ENCODE assay signal across 15 cellular contexts in genomic region chr17:46929413-46929812, GRCh38. TPM values are rescaled to one million over a fixed set of nuclear protein-coding genes. Genes with fewer than 3 reads are reported as not detected.
A peak's percentile ranks its signal among the peaks of the same experiment; 100 is the strongest.
DNase-seq lines count a peak whose midpoint lies in the region; ATAC-seq, FAIRE-seq and TF ChIP-seq lines count a peak whose summit lies in the region.
"Had no signal": no experiment of that assay in that cellular context is flagged by ENCODE, and none has a peak within 500 bp of the region (broad histone marks: within the 10 kb centered on the region; RNA-seq: fewer than 3 reads in every experiment).

No MANE protein-coding gene starts in this region.

- peaks cover 58% of the 10 kb centered on the region for H4K20me1 ChIP-seq in IMR-90 (ENCODE audit: insufficient read depth, low read length)

- no peak overlapping the region for H2BK120ac ChIP-seq in IMR-90 (ENCODE audit: low read depth, low read length)

- peaks cover 14% of the 10 kb centered on the region for H3K9me1 ChIP-seq in IMR-90 (ENCODE audit: insufficient read depth, low read length)

- H3K9ac ChIP-seq in IMR-90 (ENCODE audit: low read depth, low read length) = no peak overlapping the region

- no peak for TF ChIP-seq CTCF in IMR-90 (conservative IDR thresholded peaks at IDR 0.05; ENCODE audit: low read depth, low read length)
- no peak for TF ChIP-seq CTCF in bronchial epithelial cell (IDR thresholded peaks at IDR 0.05; ENCODE audit: insufficient read depth, low read length, severe bottlenecking)

- TF ChIP-seq RAD21 in IMR-90 (IDR thresholded peaks at IDR 0.05; ENCODE audit: low read length) = no peak

- no peak overlapping the region; a peak in 1 of 4 replicates for H4K8ac ChIP-seq in IMR-90 (ENCODE audit: low read depth in 2 of 2, low read length in 2 of 2)

- H2AK9ac ChIP-seq in IMR-90 (replicated peaks; ENCODE audit: low read depth, low read length, poor library complexity) = no peak overlapping the region

- no TSS peak for BruUV-seq in IMR-90 (replicated peaks; lab: Mats Ljungman, UMichigan)

- H3K4me2 ChIP-seq in IMR-90 (ENCODE audit: low read depth, low read length) = peak overlapping the region; percentile 11; the same call in 1 of the 2 replicates
- H3K4me2 ChIP-seq: BLaER1 treated with 17β-estradiol and CSF1 and Interleukin-3, amounts not matched to agents 10 nM and 100 nM had no signal

- peak; percentile 49 for DNase-seq in AG08395 (ENCODE audit: low spot score)
- DNase-seq in IMR-90 = peak; percentile 48
- peak; percentile 94 for DNase-seq in bronchial epithelial cell (ENCODE audit: low read depth)
- peak; percentile 53 for DNase-seq in left kidney (ENCODE audit: low read depth, low spot score)
- no peak for DNase-seq in RPMI8226
- no peak for DNase-seq in cerebellum (ENCODE audit: low spot score)
- DNase-seq: activated CD4-positive, alpha-beta T cell treated with anti-CD3 and anti-CD28 coated beads, Interleukin-2, amount 50 U/mL, for 48 hours; activated gamma-delta T cell; GF-D8; NCI-H2081 treated with DMSO at 0.1 percent for 48 hours; nephron progenitor cell; uterus had no signal

- no peak overlapping the region for H4K91ac ChIP-seq in IMR-90 (ENCODE audit: insufficient read depth, low read depth, low read length)

- H2BK15ac ChIP-seq in IMR-90 (ENCODE audit: low read depth, low read length) = no peak overlapping the region

- peaks cover 29 to 88% of the 10 kb centered on the region in 2 experiments for H3K79me1 ChIP-seq in IMR-90 (ENCODE audit: low read depth in 1 of 2, low read length in 2 of 2)

- peak overlapping the region; percentile 34; the same call in 1 of the 2 replicates for H3K23ac ChIP-seq in IMR-90 (ENCODE audit: low read depth, low read length)

- CTCF ChIA-PET in IMR-90 (lab: Yijun Ruan, JAX) = no interaction called here

- intact Hi-C loops in IMR-90 (cut with micrococcal nuclease) = loop anchor here (10.0 kb wide), 1 partner anchor 665 kb away; no protein-coding TSS in a partner anchor

- no peak overlapping the region for H2BK5ac ChIP-seq in IMR-90 (ENCODE audit: low read depth, low read length, poor library complexity, severe bottlenecking)

- H3K4me3 ChIP-seq in IMR-90 (ENCODE audit: insufficient read depth, low read depth, low read length) (no peak overlapping the region), bronchial epithelial cell (ENCODE audit: low read depth, low read length) (no peak overlapping the region)
- H3K4me3 ChIP-seq: BLaER1 treated with 17β-estradiol and CSF1 and Interleukin-3, amounts not matched to agents 10 nM and 100 nM; uterus had no signal

- no peak overlapping the region for H3K14ac ChIP-seq in IMR-90 (replicated peaks; ENCODE audit: low read depth, low read length)

- POLR2A ChIA-PET in IMR-90 (lab: Charles Lee; ENCODE audit: unreplicated experiment) = no interaction called here

- no peak overlapping the region for H2AK5ac ChIP-seq in IMR-90 (ENCODE audit: low read depth, low read length)

- no peak overlapping the region for H2AFZ ChIP-seq in IMR-90 (replicated peaks; ENCODE audit: low read length, poor library complexity)

- H3K4ac ChIP-seq in IMR-90 (ENCODE audit: low read depth, low read length) = no peak overlapping the region

- no peak overlapping the region for H4K5ac ChIP-seq in IMR-90 (ENCODE audit: low read depth, low read length)

- no peak overlapping the region for H3K27ac ChIP-seq in IMR-90 (ENCODE audit: insufficient read depth, low read length)
- H3K27ac ChIP-seq: BLaER1 treated with 17β-estradiol and CSF1 and Interleukin-3, amounts not matched to agents 10 nM and 100 nM; uterus had no signal

- H3K56ac ChIP-seq in IMR-90 (ENCODE audit: extremely low read depth, insufficient read depth, low read length) = no peak overlapping the region

- in situ Hi-C loops in IMR-90 (cut with MboI; ENCODE audit: low sequenced_read_pairs) = no loop called here

- H3K36me3 ChIP-seq in IMR-90 (ENCODE audit: control insufficient read depth, insufficient read depth, low read length) (peaks cover 33% of the 10 kb centered on the region), bronchial epithelial cell (ENCODE audit: control insufficient read depth, insufficient read depth, low read length) (peaks cover 11% of the 10 kb centered on the region)
- H3K36me3 ChIP-seq: uterus had no signal

- dilution Hi-C loops in IMR-90 (cut with HindIII; ENCODE audit: low sequenced_read_pairs, unreplicated experiment) = no loop called here

- H3K27me3 ChIP-seq in IMR-90 (ENCODE audit: control insufficient read depth, insufficient read depth, low read length) (no peaks in the 10 kb centered on the region), bronchial epithelial cell (ENCODE audit: control insufficient read depth, insufficient read depth, low read length) (no peaks in the 10 kb centered on the region)
- H3K27me3 ChIP-seq: BLaER1 treated with 17β-estradiol and CSF1 and Interleukin-3, amounts not matched to agents 10 nM and 100 nM; uterus had no signal

- H3K9me3 ChIP-seq in IMR-90 (ENCODE audit: control insufficient read depth, insufficient read depth, low read length) = no peaks in the 10 kb centered on the region
- H3K9me3 ChIP-seq: BLaER1 treated with 17β-estradiol and CSF1 and Interleukin-3, amounts not matched to agents 10 nM and 100 nM; uterus had no signal

- H2BK20ac ChIP-seq in IMR-90 (ENCODE audit: low read depth, low read length) = no peak overlapping the region

- TF ChIP-seq POLR2A in IMR-90 (IDR thresholded peaks at IDR 0.05; ENCODE audit: low read depth, low read length) = no peak

- H3K4me1 ChIP-seq in IMR-90 (ENCODE audit: control insufficient read depth, insufficient read depth, low read length) = peaks cover 6% of the 10 kb centered on the region

- peak; percentile 46; the same call in 1 of the 2 replicates for ATAC-seq in IMR-90 (ENCODE audit: low read depth)
- ATAC-seq in GM21515 (IDR thresholded peaks at IDR 0.05; ENCODE audit: unreplicated experiment) = no peak
- ATAC-seq in HG02973 (IDR thresholded peaks at IDR 0.05; ENCODE audit: unreplicated experiment) = no peak

- 0% methylated on average over 1 of the region's 6 CpGs; no CpG with 5 or more reads in 1 of the 2 experiments for WGBS in IMR-90 (ENCODE audit: extremely low coverage in 2 of 2, insufficient read length in 1 of 2), 2 experiments

- no peak overlapping the region for H3K18ac ChIP-seq in IMR-90 (ENCODE audit: low read depth, low read length)

- FAIRE-seq in bronchial epithelial cell (lab: Jason Lieb, UNC) = no peak

TF ChIP-seq in IMR-90, 13 proteins besides CTCF, POLR2A, EP300 and RAD21:
- TF ChIP-seq RFX5 (IDR thresholded peaks at IDR 0.05; ENCODE audit: low read depth, low read length) = no peak
- no peak for TF ChIP-seq RCOR1 (IDR thresholded peaks at IDR 0.05; ENCODE audit: insufficient replicate concordance, low read length)
- no peak for TF ChIP-seq CHD1 (IDR thresholded peaks at IDR 0.05; ENCODE audit: low read depth, low read length)
- no peak for TF ChIP-seq MAZ (IDR thresholded peaks at IDR 0.05; ENCODE audit: borderline replicate concordance, low read depth, low read length)
- TF ChIP-seq ELK1 (IDR thresholded peaks at IDR 0.05; ENCODE audit: borderline replicate concordance, low read depth, low read length) = no peak
- TF ChIP-seq NFE2L2 (IDR thresholded peaks at IDR 0.05; ENCODE audit: low read depth, low read length) = no peak
- TF ChIP-seq SMC3 (IDR thresholded peaks at IDR 0.05; ENCODE audit: low read depth, low read length) = no peak
- TF ChIP-seq MAFK (IDR thresholded peaks at IDR 0.05; ENCODE audit: low read depth, low read length) = no peak
- no peak for TF ChIP-seq CEBPB (IDR thresholded peaks at IDR 0.05; ENCODE audit: low read depth, low read length)
- TF ChIP-seq MXI1 (IDR thresholded peaks at IDR 0.05; ENCODE audit: borderline replicate concordance, low read depth, low read length) = no peak
- no peak for TF ChIP-seq FOS (IDR thresholded peaks at IDR 0.05; ENCODE audit: low read depth, low read length)

RNA-seq across cellular contexts. Expression of gene GOSR2, which starts 6.5 kb away (rescaled TPM):
- total RNA-seq in IMR-90 (2012; rRNA removed) (65.8 and 75.6 TPM in 2 replicates), bronchial epithelial cell (37.6 and 46.7 TPM in 2 replicates), cerebellum (44.0 TPM)
- 59.5 and 63.4 TPM in 2 replicates for polyA plus RNA-seq in IMR-90 (2012; rRNA removed)
- 33.4 and 53.7 TPM in 2 replicates for polyA plus RNA-seq in IMR-90 (2012; cell fraction: cytosol; rRNA removed)
- polyA plus RNA-seq in IMR-90 (2012; cell fraction: nucleus; rRNA removed; ENCODE audit: low replicate concordance) = 37.6 and 83.5 TPM in 2 replicates

RNA-seq across cellular contexts. Expression of gene RPRML, which starts 49.6 kb away (rescaled TPM):
- not detected in 2 replicates for total RNA-seq in IMR-90 (2012; rRNA removed)
- polyA plus RNA-seq in IMR-90 (2012; rRNA removed) = not detected in 2 replicates
- not detected in 2 replicates for polyA plus RNA-seq in IMR-90 (2012; cell fraction: cytosol; rRNA removed)
- polyA plus RNA-seq in IMR-90 (2012; cell fraction: nucleus; rRNA removed; ENCODE audit: low replicate concordance) = not detected in 2 replicates
- not detected in 2 replicates for total RNA-seq in bronchial epithelial cell
- 0.54 TPM for total RNA-seq in cerebellum
- total RNA-seq: uterus had no signal

Comparison
In these comparisons a context has a peak if more than half of its experiments do, and no peak if none do; other contexts are left out.
1. DNase-seq: peak in AG08395 (single experiment), IMR-90 (single experiment), bronchial epithelial cell (single experiment) and left kidney (single experiment); none in RPMI8226 (single experiment) and cerebellum (single experiment).